7 cellular contexts compared by ENCODE assay signal in the genomic region with DNA sequence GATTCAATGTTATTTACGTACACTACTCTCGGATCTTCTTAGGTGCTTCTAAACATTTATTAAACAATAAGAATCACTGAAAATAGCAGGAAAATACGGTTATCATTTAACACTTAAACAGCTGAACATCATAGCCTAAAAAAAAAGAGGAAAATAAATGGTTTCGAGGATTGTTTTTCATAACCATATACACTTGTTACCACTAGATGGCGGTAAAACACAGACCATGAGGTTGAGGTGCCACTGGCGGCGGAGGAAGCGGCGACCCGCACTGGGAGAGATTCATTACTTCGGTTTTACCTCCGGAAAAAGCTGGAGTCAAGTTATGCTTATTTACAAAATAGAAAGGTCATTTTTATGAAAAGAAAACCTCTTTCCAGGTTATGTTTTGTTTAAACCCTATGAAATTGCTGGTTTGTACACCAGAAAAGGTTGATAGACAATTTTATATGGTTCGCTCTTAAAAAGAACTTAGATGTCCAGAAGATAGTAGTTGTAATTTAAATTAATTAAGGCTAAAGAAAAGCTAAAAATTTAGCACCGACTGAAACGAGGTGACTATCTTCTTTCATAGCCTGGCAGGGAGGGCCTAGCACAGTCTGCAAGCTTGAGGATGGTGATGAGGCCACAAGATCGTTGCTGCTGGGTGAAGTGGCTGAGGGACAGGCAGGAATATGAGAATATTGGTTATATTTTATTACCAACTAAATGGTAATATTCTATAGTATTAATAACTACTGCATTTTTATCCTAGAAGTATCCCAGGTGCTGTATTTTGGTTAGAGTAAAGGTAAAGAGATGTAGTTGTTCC.
A peak's percentile ranks its signal among the peaks of the same experiment; 100 is the strongest.
DNase-seq lines count a peak whose midpoint lies in the region; ATAC-seq and TF ChIP-seq lines count a peak whose summit lies in the region.

No MANE protein-coding gene starts in this region.

- peaks cover 23% of the 10 kb centered on the region for H3K4me1 Mint-ChIP-seq in chondrocyte (ENCODE audit: low read depth)

- peak overlapping the region; percentile 64 for H3K4me3 Mint-ChIP-seq in chondrocyte (ENCODE audit: unreplicated experiment)

- DNase-seq in NCI-H226 (peak; percentile 20), chondrocyte (ENCODE audit: low spot score) (no peak), left colon (peak; percentile 56 to 71)
- DNase-seq in activated CD4-positive, alpha-beta T cell treated with anti-CD3 and anti-CD28 coated beads for 4 hours = peak; percentile 55 to 62
- peak; percentile 37 for DNase-seq in stimulated activated CD4-positive, alpha-beta T cell treated with anti-CD3 and anti-CD28 coated beads, Interleukin-2, amount 100 ng/mL, for 4 hours (ENCODE audit: low read depth)

- H3K36me3 Mint-ChIP-seq in chondrocyte (ENCODE audit: low read depth) = peaks cover 3% of the 10 kb centered on the region

- peak; percentile 70 for ATAC-seq in GM18498 (IDR thresholded peaks at IDR 0.05; ENCODE audit: unreplicated experiment)
- ATAC-seq in HG02981 (IDR thresholded peaks at IDR 0.05; ENCODE audit: unreplicated experiment) = peak; percentile 69
- ATAC-seq in left colon = peak; percentile 82

- H3K27me3 Mint-ChIP-seq in chondrocyte (ENCODE audit: low read depth) = no peaks in the 10 kb centered on the region

- no peaks in the 10 kb centered on the region for H3K9me3 Mint-ChIP-seq in chondrocyte (ENCODE audit: low read depth)

- TF ChIP-seq CTCF in chondrocyte (IDR thresholded peaks at IDR 0.05) = peak; percentile 99

- H3K27ac Mint-ChIP-seq in chondrocyte (ENCODE audit: unreplicated experiment) = peak overlapping the region; percentile 65

- intact Hi-C loops in left colon (cut with DNase I, micrococcal nuclease) = loop anchor here in 1 of 2 donors (5.0 to 10.0 kb wide), 3 partner anchors 179 to 606 kb away; no protein-coding TSS in a partner anchor
